ENCODE assay signal across 16 cellular contexts in the genomic region with DNA sequence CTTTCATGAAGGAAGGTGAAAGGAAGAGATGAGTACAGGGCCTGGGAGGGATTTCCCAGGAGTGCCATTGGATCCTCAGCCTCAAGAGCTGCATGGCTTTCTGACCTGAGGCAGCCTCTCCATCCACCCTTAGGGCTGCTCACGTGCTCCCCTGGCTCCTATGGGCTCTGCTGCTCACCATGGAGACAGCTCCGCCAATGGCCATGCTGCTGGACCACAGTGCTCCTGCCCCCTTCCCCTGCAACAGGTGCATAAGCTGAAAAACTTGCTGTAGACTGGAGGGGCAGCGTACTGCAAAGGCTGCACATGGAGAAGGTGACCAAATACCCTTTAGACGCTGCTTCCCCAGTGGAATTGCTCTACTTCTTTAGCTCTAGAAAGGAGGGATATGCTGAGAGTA.
DNase-seq lines count a peak whose midpoint lies in the region; ATAC-seq, FAIRE-seq and TF ChIP-seq lines count a peak whose summit lies in the region.
"Had no signal": no experiment of that assay in that cellular context is flagged by ENCODE, and none has a peak within 500 bp of the region (broad histone marks: within the 10 kb centered on the region; RNA-seq: fewer than 3 reads in every experiment).

No MANE protein-coding gene starts in this region.

- no peaks in the 10 kb centered on the region for H3K36me3 Mint-ChIP-seq in WTC11
- H3K36me3 Mint-ChIP-seq in immature natural killer cell, result no peaks in the 10 kb centered on the region
- H3K36me3 Mint-ChIP-seq: IgD-negative memory B cell had no signal

- H3K27me3 ChIP-seq in H7 (ENCODE audit: control insufficient read depth, insufficient read depth, low read length) (peaks cover 2% of the 10 kb centered on the region), spleen (replicated peaks in 1 of 7) (peaks cover 0 to 16% (median 0%) of the 10 kb centered on the region in 7 donors), smooth muscle cell (ENCODE audit: low read depth) (no peaks in the 10 kb centered on the region), pancreas (no peaks in the 10 kb centered on the region)

- no peak overlapping the region for H3K4me2 ChIP-seq in smooth muscle cell

- no peak for TF ChIP-seq POLR2A in spleen (IDR thresholded peaks at IDR 0.05)

- no peak overlapping the region for H3K27ac Mint-ChIP-seq in WTC11
- no peak overlapping the region for H3K27ac Mint-ChIP-seq in immature natural killer cell
- H3K27ac Mint-ChIP-seq: B cell; CD4-positive, alpha-beta T cell; IgD-negative memory B cell had no signal

- H3K27ac ChIP-seq in spleen (no peak overlapping the region), smooth muscle cell (ENCODE audit: low read depth) (no peak overlapping the region), pancreas (no peak overlapping the region)

- no peaks in the 10 kb centered on the region for H3K36me3 ChIP-seq in H7 (replicated peaks; ENCODE audit: control insufficient read depth, insufficient read depth, low read length)
- H3K36me3 ChIP-seq in spleen, result no peaks in the 10 kb centered on the region
- no peaks in the 10 kb centered on the region for H3K36me3 ChIP-seq in smooth muscle cell (ENCODE audit: low read depth)
- H3K36me3 ChIP-seq in pancreas, result no peaks in the 10 kb centered on the region
- H3K36me3 ChIP-seq: HAP-1 had no signal

- H3K4me3 ChIP-seq in GM12865 (ENCODE audit: low read depth, low read length) (no peak overlapping the region), H7 (ENCODE audit: insufficient read depth, low read depth, low read length) (no peak overlapping the region), spleen (no peak overlapping the region), smooth muscle cell (no peak overlapping the region), pancreas (no peak overlapping the region)
- H3K4me3 ChIP-seq: HAP-1 had no signal

- peak; percentile 14 for DNase-seq in GM12865 (ENCODE audit: low read depth)
- DNase-seq in H7, result peak; percentile 51
- no peak for DNase-seq in WTC11 (ENCODE audit: low spot score)
- peak; percentile 17 for DNase-seq in spleen
- DNase-seq in immature natural killer cell, result no peak
- DNase-seq in smooth muscle cell (lab: John Stamatoyannopoulos, UW; ENCODE audit: unreplicated experiment), result no peak
- DNase-seq in pancreas, result no peak
- DNase-seq: C1 segment of cervical spinal cord; CD4-positive, alpha-beta T cell; DMS79; GOT3 had no signal

- 76 to 85% (median 80%) methylated on average over 4 of the region's 4 CpGs for WGBS in spleen, 5 donors
- WGBS in smooth muscle cell (ENCODE audit: low lambda C conversion rate), result 84% methylated on average over 4 of the region's 4 CpGs
- WGBS in pancreas, 2 donors, result 73 to 85% methylated on average over 4 of the region's 4 CpGs

- intact Hi-C loops in spleen (cut with DNase I; ENCODE audit: low total_unique reads), result no loop called here
- intact Hi-C loops in pancreas (cut with DNase I), result no loop called here

- CTCF ChIA-PET in WTC11 (lab: Charles Lee), result interaction anchor here (1.0 to 1.4 kb wide), 3 partner anchors 10 to 577 kb away, joined by 3 to 4 read pairs (median 3); no protein-coding TSS in a partner anchor

- no peaks in the 10 kb centered on the region for H3K9me3 ChIP-seq in spleen
- no peaks in the 10 kb centered on the region for H3K9me3 ChIP-seq in smooth muscle cell (replicated peaks; ENCODE audit: low read depth)
- no peaks in the 10 kb centered on the region for H3K9me3 ChIP-seq in pancreas
- H3K9me3 ChIP-seq: HAP-1 had no signal

- no peaks in the 10 kb centered on the region for H3K79me2 ChIP-seq in smooth muscle cell (ENCODE audit: low read depth)

- H3F3A ChIP-seq in smooth muscle cell (ENCODE audit: low read depth), result no peaks in the 10 kb centered on the region

- H3K4me1 Mint-ChIP-seq in WTC11, result no peaks in the 10 kb centered on the region
- H3K4me1 Mint-ChIP-seq in immature natural killer cell, result no peaks in the 10 kb centered on the region
- H3K4me1 Mint-ChIP-seq: B cell, IgD-negative memory B cell had no signal

- H3K4me1 ChIP-seq in spleen, result no peaks in the 10 kb centered on the region
- no peaks in the 10 kb centered on the region for H3K4me1 ChIP-seq in smooth muscle cell (ENCODE audit: low read depth)
- H3K4me1 ChIP-seq in pancreas, result no peaks in the 10 kb centered on the region
- H3K4me1 ChIP-seq: HAP-1 had no signal

- H3K4me3 Mint-ChIP-seq in WTC11, result no peak overlapping the region
- no peak overlapping the region for H3K4me3 Mint-ChIP-seq in immature natural killer cell
- H3K4me3 Mint-ChIP-seq: B cell; CD4-positive, alpha-beta T cell; IgD-negative memory B cell had no signal

- H4K20me1 ChIP-seq in smooth muscle cell (ENCODE audit: low read depth), result no peaks in the 10 kb centered on the region

- no peak for FAIRE-seq in pancreas (lab: Jason Lieb, UNC)
- FAIRE-seq: A204.1, GM12891 had no signal

- POLR2A ChIA-PET in WTC11 (lab: Charles Lee), result no interaction called here

- ATAC-seq in WTC11 (peak; percentile 65), pancreas (no peak)

- no peak overlapping the region for H2AFZ ChIP-seq in smooth muscle cell (ENCODE audit: low read depth)

- no peak for TF ChIP-seq CTCF in GM12865 (IDR thresholded peaks at IDR 0.05; ENCODE audit: insufficient read depth, low read depth, low read length, missing control alignments)
- no peak for TF ChIP-seq CTCF in WTC11 (IDR thresholded peaks at IDR 0.05)
- no peak for TF ChIP-seq CTCF in spleen (IDR thresholded peaks at IDR 0.05 in 8 of 11, conservative IDR thresholded peaks at IDR 0.05 in 3 of 11)
- TF ChIP-seq CTCF in smooth muscle cell (IDR thresholded peaks at IDR 0.05; ENCODE audit: borderline replicate concordance, insufficient read depth, poor library complexity, severe bottlenecking), result no peak
- TF ChIP-seq CTCF in pancreas (IDR thresholded peaks at IDR 0.05), result no peak

- H3K9me3 Mint-ChIP-seq in WTC11 (no peaks in the 10 kb centered on the region), immature natural killer cell (no peaks in the 10 kb centered on the region)
- H3K9me3 Mint-ChIP-seq: CD4-positive, alpha-beta T cell had no signal

- no peak overlapping the region for H3K9ac ChIP-seq in smooth muscle cell (ENCODE audit: low read depth)

- H3K27me3 Mint-ChIP-seq in WTC11 (ENCODE audit: low read depth) (no peaks in the 10 kb centered on the region; the same call in 1 of the 2 replicates), immature natural killer cell (ENCODE audit: low read depth in 3 of 3) (peaks cover 2 to 10% (median 5%) of the 10 kb centered on the region in 3 donors)
- H3K27me3 Mint-ChIP-seq: CD4-positive, alpha-beta T cell had no signal

TF ChIP-seq in WTC11, 78 proteins besides CTCF, POLR2A, EP300 and RAD21 (continues in another document):
- no peak for TF ChIP-seq AFF4 (CRISPR knock-in tag; IDR thresholded peaks at IDR 0.05; ENCODE audit: borderline replicate concordance)
- TF ChIP-seq SMAD3 (CRISPR knock-in tag; IDR thresholded peaks at IDR 0.05; ENCODE audit: borderline replicate concordance), result no peak
- TF ChIP-seq ATF3 (CRISPR knock-in tag; conservative IDR thresholded peaks at IDR 0.05), result no peak
- TF ChIP-seq GRHL2 (CRISPR knock-in tag; IDR thresholded peaks at IDR 0.05; ENCODE audit: insufficient replicate concordance, severe bottlenecking), result no peak
- TF ChIP-seq, protein P1, sequence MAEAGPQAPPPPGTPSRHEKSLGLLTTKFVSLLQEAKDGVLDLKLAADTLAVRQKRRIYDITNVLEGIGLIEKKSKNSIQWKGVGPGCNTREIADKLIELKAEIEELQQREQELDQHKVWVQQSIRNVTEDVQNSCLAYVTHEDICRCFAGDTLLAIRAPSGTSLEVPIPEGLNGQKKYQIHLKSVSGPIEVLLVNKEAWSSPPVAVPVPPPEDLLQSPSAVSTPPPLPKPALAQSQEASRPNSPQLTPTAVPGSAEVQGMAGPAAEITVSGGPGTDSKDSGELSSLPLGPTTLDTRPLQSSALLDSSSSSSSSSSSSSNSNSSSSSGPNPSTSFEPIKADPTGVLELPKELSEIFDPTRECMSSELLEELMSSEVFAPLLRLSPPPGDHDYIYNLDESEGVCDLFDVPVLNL (CRISPR knock-in tag; IDR thresholded peaks at IDR 0.05; ENCODE audit: borderline replicate concordance, low read depth), result no peak
- TF ChIP-seq TCF7 (CRISPR knock-in tag; IDR thresholded peaks at IDR 0.05; ENCODE audit: low read depth), result no peak

Comparison
In these comparisons a context has a peak if more than half of its experiments do, and no peak if none do; other contexts are left out.
1. DNase-seq: peak in GM12865 (single experiment), H7 (single experiment) and spleen (single experiment); none in WTC11 (single experiment), immature natural killer cell (0 of 3), smooth muscle cell (single experiment) and pancreas (0 of 6).